ENCODE assay signal across 8 cellular contexts in the genomic region with DNA sequence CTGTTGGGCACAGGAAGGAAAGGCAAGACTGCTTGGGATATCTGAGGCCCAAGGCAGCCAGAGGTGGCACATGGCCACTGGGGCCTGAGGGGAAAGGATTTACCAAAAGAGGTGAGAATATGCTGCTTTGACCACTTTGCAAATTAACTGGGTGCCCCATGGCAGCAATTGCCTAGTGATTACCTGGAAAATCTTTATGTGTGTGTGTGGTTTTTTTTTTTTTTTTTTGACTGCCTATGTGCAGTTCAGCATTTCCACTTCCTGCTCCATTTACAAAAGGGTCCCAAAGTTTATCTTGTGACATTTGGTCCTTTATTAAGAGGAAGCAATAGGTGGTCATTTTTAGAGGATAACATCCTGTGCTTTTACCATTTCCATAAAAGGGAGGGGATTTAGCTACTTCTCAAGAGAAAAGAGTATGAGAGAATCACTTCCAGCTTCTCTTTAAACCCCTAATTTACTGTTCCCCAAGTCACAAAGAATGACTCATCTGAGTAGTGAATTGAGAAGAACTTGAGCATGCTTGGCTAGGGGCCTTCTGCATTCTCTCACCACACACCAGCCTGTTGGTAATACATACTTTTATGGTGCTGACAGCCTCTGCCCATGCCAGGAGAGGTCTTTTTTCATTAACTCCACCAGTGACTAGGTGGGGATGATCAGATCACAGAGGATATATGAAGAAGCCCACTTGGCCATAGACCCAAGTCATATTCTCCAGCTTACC. TPM values are rescaled to one million over a fixed set of nuclear protein-coding genes. Genes with fewer than 3 reads are reported as not detected.
DNase-seq lines count a peak whose midpoint lies in the region; ATAC-seq, FAIRE-seq and TF ChIP-seq lines count a peak whose summit lies in the region.

No MANE protein-coding gene starts in this region.

- no peaks in the 10 kb centered on the region for H4K20me1 ChIP-seq in fibroblast of lung (ENCODE audit: control insufficient read depth, extremely low read depth, insufficient read depth, low read length)

- H3K9me3 ChIP-seq in fibroblast of lung (ENCODE audit: control insufficient read depth, insufficient read depth, low read depth, low read length) (no peaks in the 10 kb centered on the region), ovary (no peaks in the 10 kb centered on the region)

- no peak overlapping the region for H3K4me2 ChIP-seq in fibroblast of lung (ENCODE audit: extremely low read depth, insufficient read depth, low read length)

- peak; percentile 93 for ATAC-seq in GM21390 (IDR thresholded peaks at IDR 0.05; ENCODE audit: unreplicated experiment)
- ATAC-seq in HG03457 (IDR thresholded peaks at IDR 0.05; ENCODE audit: unreplicated experiment) = peak; percentile 93

- DNase-seq in GM12891 (ENCODE audit: insufficient read length, low spot score) (peak; percentile 7), fibroblast of lung (ENCODE audit: low read depth in 2 of 2) (peak; percentile 33 to 62), DMS79 treated with DMSO at 0.1 percent for 48 hours (lab: John Stamatoyannopoulos, UW) (no peak), NCI-H2081 (lab: John Stamatoyannopoulos, UW) (no peak), ovary (no peak)
- no peak for DNase-seq in central memory CD4-positive, alpha-beta T cell

- TF ChIP-seq POLR2A in GM12891 (IDR thresholded peaks at IDR 0.05; ENCODE audit: low read depth, low read length) (no peak), ovary (IDR thresholded peaks at IDR 0.05) (no peak)

- H3K36me3 ChIP-seq in fibroblast of lung (ENCODE audit: control insufficient read depth, insufficient read depth, low read length) (no peaks in the 10 kb centered on the region), ovary (no peaks in the 10 kb centered on the region)

- H3K4me1 ChIP-seq in fibroblast of lung (ENCODE audit: control insufficient read depth, extremely low read depth, insufficient read depth, low read length) = no peaks in the 10 kb centered on the region
- no peaks in the 10 kb centered on the region for H3K4me1 ChIP-seq in ovary (ENCODE audit: insufficient read depth)

- no peak overlapping the region for H2AFZ ChIP-seq in fibroblast of lung (ENCODE audit: low read length)

- intact Hi-C loops in ovary (cut with DNase I) = no loop called here

- TF ChIP-seq EP300 in ovary (IDR thresholded peaks at IDR 0.05) = no peak

- H3K27me3 ChIP-seq in fibroblast of lung (ENCODE audit: control insufficient read depth, insufficient read depth, low read length) (no peaks in the 10 kb centered on the region), ovary (no peaks in the 10 kb centered on the region)

- peak; percentile 83 for FAIRE-seq in GM12891 (lab: Jason Lieb, UNC)

- H3K4me3 ChIP-seq in fibroblast of lung (replicated peaks in 1 of 4; ENCODE audit: control extremely low read depth in 1 of 4, insufficient read depth in 1 of 4, low read depth in 3 of 4, low read length in 4 of 4) (no peak overlapping the region), ovary (no peak overlapping the region)

- no peak overlapping the region for H3K27ac ChIP-seq in fibroblast of lung (ENCODE audit: insufficient read depth, low read length)
- H3K27ac ChIP-seq in ovary = no peak overlapping the region

- TF ChIP-seq CTCF in fibroblast of lung (conservative IDR thresholded peaks at IDR 0.05 in 1 of 2, IDR thresholded peaks at IDR 0.05 in 1 of 2; ENCODE audit: low read depth in 1 of 2, low read length in 2 of 2) (no peak), ovary (IDR thresholded peaks at IDR 0.05) (no peak)

- H3K9ac ChIP-seq in fibroblast of lung (ENCODE audit: insufficient read depth, low read length) = no peak overlapping the region

- no peaks in the 10 kb centered on the region for H3K79me2 ChIP-seq in fibroblast of lung (ENCODE audit: control insufficient read depth, insufficient read depth, low read length)

TF ChIP-seq in GM12891, 5 proteins besides CTCF, POLR2A, EP300 and RAD21:
- TF ChIP-seq POLR2AphosphoS5 (IDR thresholded peaks at IDR 0.05; ENCODE audit: low read depth, low read length) = no peak
- TF ChIP-seq POU2F2 (IDR thresholded peaks at IDR 0.05; ENCODE audit: low read depth, low read length) = no peak
- peak; percentile 33 for TF ChIP-seq SPI1 (IDR thresholded peaks at IDR 0.05; ENCODE audit: low read depth, low read length)
- no peak for TF ChIP-seq PAX5 (IDR thresholded peaks at IDR 0.05; ENCODE audit: insufficient read depth, low read length, severe bottlenecking)
- no peak for TF ChIP-seq TAF1 (IDR thresholded peaks at IDR 0.05; ENCODE audit: low read depth, low read length)

RNA-seq across cellular contexts. Expression of gene SYDE2, which starts 52.1 kb away (rescaled TPM):
- polyA plus RNA-seq in GM12891 (2012; ENCODE audit: low read depth, missing spikeins) = 0.37 TPM
- total RNA-seq in fibroblast of lung (7.4 TPM in 2 replicates), ovary (10 to 100 TPM in 2 of 7 donors, 1 to 10 TPM in 5; 6.7 to 12.3 (median 7.8) TPM)
- polyA plus RNA-seq in fibroblast of lung (2.9 and 3.6 TPM in 2 replicates), ovary (1 to 10 TPM; 1.2 to 2.3 TPM)
- polyA plus RNA-seq in fibroblast of lung (2012) = 1.3 and 1.8 TPM in 2 replicates
- 2.6 and 4.5 TPM in 2 replicates for polyA minus RNA-seq in fibroblast of lung (ENCODE audit: low replicate concordance)

Comparison
In these comparisons a context has a peak if more than half of its experiments do, and no peak if none do; other contexts are left out.
1. DNase-seq: peak in GM12891 (single experiment) and fibroblast of lung (2 of 2); none in DMS79 treated with DMSO at 0.1 percent for 48 hours (single experiment), central memory CD4-positive, alpha-beta T cell (single experiment), NCI-H2081 (0 of 2) and ovary (0 of 5).